ENCODE assay signal across 12 cellular contexts in the genomic region with DNA sequence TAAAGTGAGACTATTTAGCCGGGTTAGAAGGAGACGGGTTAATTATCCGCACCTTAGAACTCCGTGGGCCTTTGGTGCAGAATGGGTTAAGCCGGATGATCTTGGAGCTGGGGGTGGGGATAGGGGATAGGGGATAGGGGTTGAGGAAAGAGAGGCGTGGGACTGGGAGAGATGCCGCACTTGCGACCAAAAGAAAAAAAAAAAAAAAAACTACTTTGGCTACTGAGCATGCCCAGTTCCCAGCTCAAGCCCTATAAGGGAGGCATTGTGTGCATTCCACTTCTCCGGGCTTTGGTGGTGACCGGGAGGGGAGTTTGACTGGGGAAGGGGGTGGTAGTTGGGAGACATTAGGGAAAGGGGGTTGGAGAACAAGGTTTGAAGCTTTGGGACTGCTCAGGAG. TPM values are rescaled to one million over a fixed set of nuclear protein-coding genes. Genes with fewer than 3 reads are reported as not detected.
DNase-seq lines count a peak whose midpoint lies in the region; ATAC-seq and TF ChIP-seq lines count a peak whose summit lies in the region.
"Had no signal": no experiment of that assay in that cellular context is flagged by ENCODE, and none has a peak within 500 bp of the region (broad histone marks: within the 10 kb centered on the region; RNA-seq: fewer than 3 reads in every experiment).

A gene with protein sequence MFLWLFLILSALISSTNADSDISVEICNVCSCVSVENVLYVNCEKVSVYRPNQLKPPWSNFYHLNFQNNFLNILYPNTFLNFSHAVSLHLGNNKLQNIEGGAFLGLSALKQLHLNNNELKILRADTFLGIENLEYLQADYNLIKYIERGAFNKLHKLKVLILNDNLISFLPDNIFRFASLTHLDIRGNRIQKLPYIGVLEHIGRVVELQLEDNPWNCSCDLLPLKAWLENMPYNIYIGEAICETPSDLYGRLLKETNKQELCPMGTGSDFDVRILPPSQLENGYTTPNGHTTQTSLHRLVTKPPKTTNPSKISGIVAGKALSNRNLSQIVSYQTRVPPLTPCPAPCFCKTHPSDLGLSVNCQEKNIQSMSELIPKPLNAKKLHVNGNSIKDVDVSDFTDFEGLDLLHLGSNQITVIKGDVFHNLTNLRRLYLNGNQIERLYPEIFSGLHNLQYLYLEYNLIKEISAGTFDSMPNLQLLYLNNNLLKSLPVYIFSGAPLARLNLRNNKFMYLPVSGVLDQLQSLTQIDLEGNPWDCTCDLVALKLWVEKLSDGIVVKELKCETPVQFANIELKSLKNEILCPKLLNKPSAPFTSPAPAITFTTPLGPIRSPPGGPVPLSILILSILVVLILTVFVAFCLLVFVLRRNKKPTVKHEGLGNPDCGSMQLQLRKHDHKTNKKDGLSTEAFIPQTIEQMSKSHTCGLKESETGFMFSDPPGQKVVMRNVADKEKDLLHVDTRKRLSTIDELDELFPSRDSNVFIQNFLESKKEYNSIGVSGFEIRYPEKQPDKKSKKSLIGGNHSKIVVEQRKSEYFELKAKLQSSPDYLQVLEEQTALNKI (minus strand): TSS at position 187 of the 400 bp plus-strand sequence. CDS start 4,993 bp downstream, outside the sequence.

- TF ChIP-seq POLR2A in tibial nerve (IDR thresholded peaks at IDR 0.05) = no peak

- H3K27me3 ChIP-seq in tibial nerve = peaks cover 0 to 15% of the 10 kb centered on the region in 2 donors

- WGBS in tibial nerve, 2 donors = 0 to 49% methylated on average over 10 of the region's 10 CpGs

- TF ChIP-seq CTCF in fibroblast of pulmonary artery (IDR thresholded peaks at IDR 0.05; ENCODE audit: low read length, missing control alignments) (no peak), nephron progenitor cell (IDR thresholded peaks at IDR 0.05) (no peak), tibial nerve (IDR thresholded peaks at IDR 0.05) (no peak)

- H3K4me1 ChIP-seq in tibial nerve = peaks cover 0 to 14% (median 0%) of the 10 kb centered on the region in 4 donors

- TF ChIP-seq EP300 in tibial nerve (IDR thresholded peaks at IDR 0.05) = no peak

- peak within 1 kb of the TSS; percentile 93 for H3K4me3 Mint-ChIP-seq in nephron progenitor cell
- H3K4me3 Mint-ChIP-seq: stimulated activated effector memory CD8-positive, alpha-beta T cell treated with anti-CD3 and anti-CD28 coated beads, Interleukin-12 subunit alpha, Interleukin-12 subunit beta, amount 100 ng/mL, for 72 hours had no signal

- H3K27me3 Mint-ChIP-seq in nephron progenitor cell (ENCODE audit: low read depth, poor library complexity) = peaks cover 8% of the 10 kb centered on the region

- peak; percentile 15 to 47 for DNase-seq in NCI-H524 (lab: John Stamatoyannopoulos, UW)
- DNase-seq in NCI-H524 treated with DMSO at 0.1 percent for 48 hours (lab: John Stamatoyannopoulos, UW) = no peak
- peak; percentile 63 for DNase-seq in fibroblast of pulmonary artery (ENCODE audit: low read depth)
- DNase-seq in nephron progenitor cell = peak; percentile 44
- no peak for DNase-seq in tibial nerve (ENCODE audit: low spot score in 2 of 2)
- no peak for DNase-seq in AG08396 (ENCODE audit: low spot score)
- DNase-seq in NCI-H2029 (lab: John Stamatoyannopoulos, UW) = no peak
- DNase-seq: NCI-H187 treated with DMSO at 0.1 percent for 48 hours had no signal

- H3K9me3 ChIP-seq in tibial nerve = no peaks in the 10 kb centered on the region

- no peak for ATAC-seq in HG03039 (IDR thresholded peaks at IDR 0.05; ENCODE audit: unreplicated experiment)
- ATAC-seq: stimulated activated effector memory CD8-positive, alpha-beta T cell treated with anti-CD3 and anti-CD28 coated beads, Interleukin-12 subunit alpha, Interleukin-12 subunit beta, amount 100 ng/mL, for 72 hours had no signal

- peak within 1 kb of the TSS; percentile 60 for H3K4me3 ChIP-seq in fibroblast of pulmonary artery (replicated peaks; ENCODE audit: low read depth, low read length)
- H3K4me3 ChIP-seq in tibial nerve = peak within 1 kb of the TSS in 3 of 4 donors; percentile 13 to 54 (median 28)

- H3K36me3 ChIP-seq in tibial nerve = no peaks in the 10 kb centered on the region

- no peak within 1 kb of the TSS for H3K27ac ChIP-seq in tibial nerve
- H3K27ac ChIP-seq: epithelial cell of prostate had no signal

- peak within 1 kb of the TSS; percentile 95 for H3K27ac Mint-ChIP-seq in nephron progenitor cell
- H3K27ac Mint-ChIP-seq: stimulated activated effector memory CD8-positive, alpha-beta T cell treated with anti-CD3 and anti-CD28 coated beads, Interleukin-12 subunit alpha, Interleukin-12 subunit beta, amount 100 ng/mL, for 72 hours had no signal

- H3K9me3 Mint-ChIP-seq in nephron progenitor cell = peaks cover 41% of the 10 kb centered on the region

- H3K36me3 Mint-ChIP-seq in nephron progenitor cell (ENCODE audit: low read depth) = peaks cover 4% of the 10 kb centered on the region
- H3K36me3 Mint-ChIP-seq: stimulated activated effector memory CD8-positive, alpha-beta T cell treated with anti-CD3 and anti-CD28 coated beads, Interleukin-12 subunit alpha, Interleukin-12 subunit beta, amount 100 ng/mL, for 72 hours had no signal

- H3K4me1 Mint-ChIP-seq in nephron progenitor cell = peaks cover 28% of the 10 kb centered on the region

RNA-seq across cellular contexts. Expression of the gene that starts here (rescaled TPM):
- total RNA-seq in tibial nerve = 1 to 10 TPM; 1.3 to 6.9 (median 2.4) TPM
- total RNA-seq: T-helper 1 cell treated with Interleukin-12 subunit alpha and Interleukin-12 subunit beta and Interleukin-4 antibody, amounts not matched to agents 30 ng/mL and 1 ng/mL, for 36 hours had no signal

Comparison
In these comparisons a context has a peak if more than half of its experiments do, and no peak if none do; other contexts are left out.
1. DNase-seq: peak in NCI-H524 (2 of 2), fibroblast of pulmonary artery (single experiment) and nephron progenitor cell (single experiment); none in NCI-H524 treated with DMSO at 0.1 percent for 48 hours (single experiment), tibial nerve (0 of 2), AG08396 (single experiment) and NCI-H2029 (single experiment).